Comparison of ENCODE assay signal across 25 cellular contexts in the genomic region with DNA sequence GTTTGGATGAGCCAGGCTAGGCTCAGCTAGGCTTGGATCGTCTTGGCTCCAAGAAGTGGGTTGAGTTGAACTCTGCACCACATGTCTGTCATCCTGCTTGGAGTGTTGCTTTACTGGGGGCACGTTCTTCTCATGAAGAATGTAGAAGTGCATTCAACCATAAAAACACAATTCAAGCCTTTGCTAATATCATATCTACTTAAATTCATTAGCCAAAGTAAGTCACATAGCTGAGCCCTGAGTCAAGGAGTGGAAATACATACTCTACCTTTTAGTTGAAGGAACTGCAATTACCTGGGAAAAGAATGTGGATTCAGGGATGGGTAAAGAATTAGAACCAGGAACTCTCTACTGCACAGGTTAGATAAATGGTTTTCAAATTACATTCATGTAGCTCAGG.
"Had no signal": no experiment of that assay in that cellular context is flagged by ENCODE, and none has a peak within 500 bp of the region (broad histone marks: within the 10 kb centered on the region; RNA-seq: fewer than 3 reads in every experiment).

No MANE protein-coding gene starts in this region.

- H3K4me2 ChIP-seq: neural progenitor cell had no signal

- H3K9ac ChIP-seq: neural progenitor cell had no signal

- H3K4me1 ChIP-seq: colonic mucosa, gastroesophageal sphincter, heart right ventricle, left lung, lower lobe of right lung, spleen, testis, transverse colon had no signal

- H3K27ac ChIP-seq: colonic mucosa, gastroesophageal sphincter, heart right ventricle, left lung, lower lobe of right lung, neural progenitor cell, spleen, testis, transverse colon, VCaP had no signal

- ATAC-seq: activated naive CD4-positive, alpha-beta T cell treated with anti-CD3 and anti-CD28 coated beads, Interleukin-2, amount 50 U/mL, for 72 hours; activated T-cell treated with anti-CD3 and anti-CD28 coated beads, Interleukin-2, amount 50 U/mL, for 72 hours; gastroesophageal sphincter; heart right ventricle; left lung; lower lobe of right lung; natural killer cell; right cardiac atrium had no signal

- H3K9me3 ChIP-seq: colonic mucosa, gastroesophageal sphincter, testis, transverse colon had no signal

- H3K36me3 ChIP-seq: colonic mucosa, gastroesophageal sphincter, heart right ventricle, left lung, lower lobe of right lung, neural progenitor cell, spleen, transverse colon had no signal

- H3K27me3 ChIP-seq: colonic mucosa, gastroesophageal sphincter, heart right ventricle, left lung, neural progenitor cell, spleen, testis, transverse colon had no signal

- DNase-seq: activated CD4-positive, alpha-beta T cell treated with anti-CD3 and anti-CD28 coated beads for 4 hours; activated CD4-positive, alpha-beta T cell treated with anti-CD3 and anti-CD28 coated beads, Interleukin-2, amount 50 U/mL, for 4 hours; activated naive CD4-positive, alpha-beta T cell; activated T-cell treated with anti-CD3 and anti-CD28 coated beads for 4 hours; activated T-cell treated with anti-CD3 and anti-CD28 coated beads, Interleukin-2, amount 50 U/mL, for 72 hours; cerebellar nuclear complex; colonic mucosa; effector memory CD4-positive, alpha-beta T cell; erythroblast; heart right ventricle; left lung; lower lobe of right lung; mesenchymal stem cell; natural killer cell; right cardiac atrium; spleen; stimulated activated CD4-positive, alpha-beta T cell treated with anti-CD3 and anti-CD28 coated beads, Interleukin-2, amount 100 ng/mL, for 48 hours; stimulated activated naive CD4-positive, alpha-beta T cell treated with Interleukin-2 at 50 U/mL for 16 hours; T-helper 1 cell; testis; transverse colon had no signal

- H3K4me3 ChIP-seq: colonic mucosa, gastroesophageal sphincter, heart right ventricle, left lung, lower lobe of right lung, neural progenitor cell, spleen, testis, transverse colon had no signal
